8 cellular contexts compared by ENCODE assay signal in genomic region chr3:129440648-129441190, GRCh38. TPM values are rescaled to one million over a fixed set of nuclear protein-coding genes. Genes with fewer than 3 reads are reported as not detected.
A peak's percentile ranks its signal among the peaks of the same experiment; 100 is the strongest.
DNase-seq lines count a peak whose midpoint lies in the region; ATAC-seq, FAIRE-seq and TF ChIP-seq lines count a peak whose summit lies in the region.

No MANE protein-coding gene starts in this region.

- DNase-seq in HCT116 (ENCODE audit: low read depth, low spot score): no peak
- DNase-seq in K562 (ENCODE audit: extremely low read depth in 1 of 4, low spot score in 3 of 4): no peak
- no peak for DNase-seq in KG1 (lab: John Stamatoyannopoulos, UW)
- DNase-seq in hippocampal formation (lab: John Stamatoyannopoulos, UW): no peak
- no peak for DNase-seq in activated effector memory CD4-positive, alpha-beta T cell treated with anti-CD3 and anti-CD28 coated beads, Interleukin-2, amount 50 U/mL, for 16 hours

- no peak for FAIRE-seq in K562 (lab: Jason Lieb, UNC)

- H3K27me3 ChIP-seq in HCT116 (ENCODE audit: insufficient read depth, low read length) (no peaks in the 10 kb centered on the region), K562 (ENCODE audit: control insufficient read depth in 2 of 2, insufficient read depth in 2 of 2, low read length in 2 of 2) (no peaks in the 10 kb centered on the region)

- TF ChIP-seq EP300 in K562 (IDR thresholded peaks at IDR 0.05; ENCODE audit: low read length): no peak

- in situ Hi-C loops in K562 (cut with MboI): no loop called here

- RAD21 ChIA-PET in HCT116 (lab: Charles Lee; ENCODE audit: low non-redundant PET in 1 of 2, low total read pairs in 2 of 2, uncharacterized antibody in 2 of 2, unreplicated experiment in 2 of 2): no interaction called here

- H3K9me3 ChIP-seq in HCT116 (ENCODE audit: control insufficient read depth in 1 of 2, insufficient read depth in 1 of 2, low read depth in 1 of 2, low read length in 2 of 2) (no peaks in the 10 kb centered on the region), K562 (replicated peaks; ENCODE audit: control insufficient read depth, insufficient read depth, low read depth, low read length) (no peaks in the 10 kb centered on the region), mesodermal cell (ENCODE audit: control insufficient read depth, low read length) (no peaks in the 10 kb centered on the region)

- TSS peak; percentile 51 for BruUV-seq in HCT116 (replicated peaks; lab: Mats Ljungman, UMichigan)
- BruUV-seq in K562 (replicated peaks; lab: Mats Ljungman, UMichigan): TSS peak; percentile 59

- no peaks in the 10 kb centered on the region for H3K9me1 ChIP-seq in K562 (ENCODE audit: control insufficient read depth, insufficient read depth, low read length)

- peak overlapping the region; percentile 93 for H3K9ac ChIP-seq in HCT116 (ENCODE audit: low read length)
- peak overlapping the region; percentile 80 to 93 for H3K9ac ChIP-seq in K562 (ENCODE audit: insufficient read depth in 1 of 2, low read depth in 2 of 2, low read length in 2 of 2)

- POLR2A ChIA-PET in HCT116 (lab: Charles Lee): interaction anchor here (1.0 to 1.9 kb wide), 4 partner anchors 8 to 125 kb away, joined by 3 to 8 read pairs (median 4); a partner anchor contains a TSS
- POLR2A ChIA-PET in K562 (lab: Yijun Ruan, JAX): interaction anchor here (0.6 to 5.3 kb wide), 11 partner anchors 8 to 841 kb away, joined by 3 to 67 read pairs (median 4); partner anchors contain the start of gene EFCAB12

- intact Hi-C loops in HCT116 (cut with micrococcal nuclease): no loop called here
- intact Hi-C loops in K562 (cut with micrococcal nuclease): loop anchor here (5.0 to 10.0 kb wide), 2 partner anchors 42 to 1414 kb away; no protein-coding TSS in a partner anchor

- ATAC-seq in HCT116 (no peak), K562 (no peak), GM19351 (IDR thresholded peaks at IDR 0.05; ENCODE audit: unreplicated experiment) (no peak)

- H3K4me3 ChIP-seq in HCT116 (replicated peaks in 1 of 2; ENCODE audit: low read depth in 1 of 2, low read length in 2 of 2) (peak overlapping the region; percentile 90 to 99), K562 (peak overlapping the region; percentile 76), mesodermal cell (ENCODE audit: extremely low read depth, insufficient read depth, low read length, poor library complexity, severe bottlenecking) (peak overlapping the region; percentile 99)

- H3K9me2 ChIP-seq in HCT116 (ENCODE audit: insufficient read depth): no peaks in the 10 kb centered on the region

- H3K79me2 ChIP-seq in HCT116 (ENCODE audit: insufficient read depth, low read length): peaks cover 42% of the 10 kb centered on the region
- peaks cover 79% of the 10 kb centered on the region for H3K79me2 ChIP-seq in K562 (ENCODE audit: control insufficient read depth, insufficient read depth, low read length)

- TF ChIP-seq RAD21 in HCT116 (IDR thresholded peaks at IDR 0.05; ENCODE audit: low read depth) (no peak), K562 (CRISPR knock-in tag; conservative IDR thresholded peaks at IDR 0.05 in 1 of 2, IDR thresholded peaks at IDR 0.05 in 1 of 2) (no peak)

- H3K27ac ChIP-seq in 22Rv1 (peak overlapping the region; percentile 94), HCT116 (ENCODE audit: low read depth, low read length) (peak overlapping the region; percentile 85), K562 (ENCODE audit: extremely low read depth, low read depth, low read length) (peak overlapping the region; percentile 94), mesodermal cell (ENCODE audit: low read depth, low read length, severe bottlenecking) (peak overlapping the region; percentile 91)

- 1% methylated on average over 7 of the region's 7 CpGs for WGBS in K562 (ENCODE audit: insufficient coverage, low coverage, missing lambda C conversion rate)
- WGBS in mesodermal cell (ENCODE audit: insufficient coverage in 2 of 2), 2 experiments: 4 to 22% methylated on average over 1 to 5 of the region's 7 CpGs

- H4K20me1 ChIP-seq in HCT116 (ENCODE audit: insufficient read depth) (no peaks in the 10 kb centered on the region), K562 (replicated peaks; ENCODE audit: control insufficient read depth, insufficient read depth, low read length) (no peaks in the 10 kb centered on the region)

- H2AFZ ChIP-seq in HCT116 (ENCODE audit: low read depth, low read length, poor library complexity, severe bottlenecking): peak overlapping the region; percentile 6
- H2AFZ ChIP-seq in K562 (ENCODE audit: low read depth, low read length): peak overlapping the region; percentile 75

- H3K36me3 ChIP-seq in HCT116 (ENCODE audit: control insufficient read depth in 1 of 2, insufficient read depth in 2 of 2, low read length in 2 of 2) (peaks cover 14 to 16% of the 10 kb centered on the region in 2 experiments), K562 (ENCODE audit: control insufficient read depth, insufficient read depth, low read length) (peaks cover 24% of the 10 kb centered on the region; the same call in 2 of the 3 replicates), mesodermal cell (ENCODE audit: control insufficient read depth, insufficient read depth, low read length) (peaks cover 20% of the 10 kb centered on the region)

- peak overlapping the region; percentile 87 for H3K4me2 ChIP-seq in HCT116 (ENCODE audit: low read length)
- H3K4me2 ChIP-seq in K562 (ENCODE audit: insufficient read depth, low read length): peak overlapping the region; percentile 79

- TF ChIP-seq CTCF in 22Rv1 (IDR thresholded peaks at IDR 0.05) (no peak), HCT116 (IDR thresholded peaks at IDR 0.05 in 2 of 3, conservative IDR thresholded peaks at IDR 0.05 in 1 of 3; ENCODE audit: borderline replicate concordance in 1 of 3, insufficient read depth in 1 of 3, low read depth in 2 of 3, low read length in 2 of 3) (no peak), K562 (IDR thresholded peaks at IDR 0.05 in 2 of 3, conservative IDR thresholded peaks at IDR 0.05 in 1 of 3; ENCODE audit: insufficient read depth in 2 of 3, low read depth in 1 of 3, low read length in 3 of 3) (no peak)

- H3K4me1 ChIP-seq in HCT116 (ENCODE audit: control insufficient read depth in 1 of 2, insufficient read depth in 2 of 2, low read length in 2 of 2) (peaks cover 9 to 18% of the 10 kb centered on the region in 2 experiments; a peak in 3 of 4 replicates), K562 (replicated peaks in 1 of 2; ENCODE audit: control insufficient read depth in 2 of 2, insufficient read depth in 2 of 2, low read length in 2 of 2) (peaks cover 7 to 46% of the 10 kb centered on the region in 2 experiments), mesodermal cell (ENCODE audit: control insufficient read depth, insufficient read depth, low read length, poor library complexity, severe bottlenecking) (peaks cover 44% of the 10 kb centered on the region)

- CTCF ChIA-PET in HCT116 (lab: Charles Lee) (interaction anchor here (1.4 kb wide), 1 partner anchor 124 kb away, joined by 4 read pairs; a partner anchor contains a TSS), K562 (lab: Yijun Ruan, JAX; ENCODE audit: low intra/inter-chr PET ratio) (no interaction called here)

- TF ChIP-seq POLR2A in HCT116 (IDR thresholded peaks at IDR 0.05; ENCODE audit: borderline replicate concordance, extremely low read depth, insufficient read depth, insufficient read length) (no peak), K562 (conservative IDR thresholded peaks at IDR 0.05) (no peak)

RNA-seq across cellular contexts. Expression of gene IFT122, which starts 0.7 kb away (rescaled TPM):
- total RNA-seq in HCT116 (2021; ENCODE audit: unreplicated experiment): 21.4 TPM
- 16.6 and 18.2 TPM in 2 replicates for polyA plus RNA-seq in HCT116 (2012)
- total RNA-seq in K562 (2011; cell fraction: chromatin; rRNA removed; ENCODE audit: low replicate concordance): 118 and 123 TPM in 2 replicates
- total RNA-seq in K562 (2011; cell fraction: nucleolus; rRNA removed): 58.6 and 64.5 TPM in 2 replicates
- 64.7 and 77.3 TPM in 2 replicates for total RNA-seq in K562 (2011; cell fraction: nucleoplasm; rRNA removed)
- total RNA-seq in K562 (2014; rRNA removed): 7.0 and 8.8 TPM in 2 replicates
- 7.1 and 8.4 TPM in 2 replicates for total RNA-seq in K562 (2014; rRNA removed; fragmentation: Illumina TruSeq; extraction: Trizol)
- 7.7 and 8.2 TPM in 2 replicates for total RNA-seq in K562 (2015; rRNA removed; fragmentation: Illumina TruSeq; extraction: Trizol)
- total RNA-seq in K562 (2021): 11.1 and 12.9 TPM in 2 replicates
- 11.5 and 15.5 TPM in 2 replicates for polyA plus RNA-seq in K562 (2011; rRNA removed)
- 11.0 and 12.7 TPM in 2 replicates for polyA plus RNA-seq in K562 (2011; cell fraction: cytosol; rRNA removed)
- 45.8 and 67.6 TPM in 2 replicates for polyA plus RNA-seq in K562 (2011; cell fraction: nucleus; rRNA removed)
- 12.8 and 21.8 TPM in 2 replicates for polyA plus RNA-seq in K562 (2012)
- 8.4 and 9.0 TPM in 2 replicates for polyA plus RNA-seq in K562 (2014; fragmentation: Illumina TruSeq; extraction: Trizol)
- 1 to 10 TPM; 2.4 to 7.0 TPM for polyA plus RNA-seq in K562 (2014; fragmentation: Nextera tagmentation; extraction: Ambion mirVana)
- 9.6 and 11.1 TPM in 2 replicates for polyA plus RNA-seq in K562 (2014; rRNA removed)
- polyA minus RNA-seq in K562 (2011; rRNA and poly(A)+ RNA removed): 26.7 and 28.2 TPM in 2 replicates
- polyA minus RNA-seq in K562 (2011; cell fraction: cytosol; rRNA and poly(A)+ RNA removed): 7.8 and 15.9 TPM in 2 replicates
- 24.5 and 32.7 TPM in 2 replicates for polyA minus RNA-seq in K562 (2011; cell fraction: nucleus; rRNA and poly(A)+ RNA removed)
- 22.8 TPM for polyA plus RNA-seq in mesodermal cell (2013, experiment 1 of 2)
- polyA plus RNA-seq in mesodermal cell (2013, experiment 2 of 2): 18.8 TPM

RNA-seq across cellular contexts. Expression of gene MBD4, which starts 1.0 kb away (rescaled TPM):
- total RNA-seq in HCT116 (2021; ENCODE audit: unreplicated experiment) (15.7 TPM), K562 (2014; rRNA removed) (28.4 and 32.8 TPM in 2 replicates), K562 (2014; rRNA removed; fragmentation: Illumina TruSeq; extraction: Trizol) (41.7 and 49.6 TPM in 2 replicates), K562 (2015; rRNA removed; fragmentation: Illumina TruSeq; extraction: Trizol) (47.4 and 55.1 TPM in 2 replicates), K562 (2021) (36.3 and 37.9 TPM in 2 replicates)
- polyA plus RNA-seq in HCT116 (2012): 7.9 and 10.2 TPM in 2 replicates
- total RNA-seq in K562 (2011; cell fraction: chromatin; rRNA removed; ENCODE audit: low replicate concordance): 34.9 and 102 TPM in 2 replicates
- total RNA-seq in K562 (2011; cell fraction: nucleolus; rRNA removed): 20.8 and 23.4 TPM in 2 replicates
- 40.0 and 49.9 TPM in 2 replicates for total RNA-seq in K562 (2011; cell fraction: nucleoplasm; rRNA removed)
- polyA plus RNA-seq in K562 (2011; rRNA removed) (60.2 and 63.9 TPM in 2 replicates), K562 (2014; fragmentation: Illumina TruSeq; extraction: Trizol) (43.5 and 49.1 TPM in 2 replicates), K562 (2014; fragmentation: Nextera tagmentation; extraction: Ambion mirVana) (10 to 100 TPM; 13.3 to 16.6 TPM), K562 (2014; rRNA removed) (39.0 and 48.0 TPM in 2 replicates)
- polyA plus RNA-seq in K562 (2011; cell fraction: cytosol; rRNA removed): 13.2 and 24.9 TPM in 2 replicates
- 94.0 and 147 TPM in 2 replicates for polyA plus RNA-seq in K562 (2011; cell fraction: nucleus; rRNA removed)
- 27.5 and 38.7 TPM in 2 replicates for polyA plus RNA-seq in K562 (2012)
- 46.8 and 52.4 TPM in 2 replicates for polyA minus RNA-seq in K562 (2011; rRNA and poly(A)+ RNA removed)
- 12.2 and 21.6 TPM in 2 replicates for polyA minus RNA-seq in K562 (2011; cell fraction: cytosol; rRNA and poly(A)+ RNA removed)
- 42.0 and 96.6 TPM in 2 replicates for polyA minus RNA-seq in K562 (2011; cell fraction: nucleus; rRNA and poly(A)+ RNA removed)
- polyA plus RNA-seq in mesodermal cell (2013, experiment 1 of 2): 33.6 TPM
- polyA plus RNA-seq in mesodermal cell (2013, experiment 2 of 2): 31.9 TPM

RNA-seq across cellular contexts. Expression of gene EFCAB12, which starts 12.3 kb away (rescaled TPM):
- 0.42 TPM for total RNA-seq in HCT116 (2021; ENCODE audit: unreplicated experiment)
- polyA plus RNA-seq in HCT116 (2012): 0.30 and 0.41 TPM in 2 replicates
- 2.6 and 4.9 TPM in 2 replicates for total RNA-seq in K562 (2011; cell fraction: chromatin; rRNA removed; ENCODE audit: low replicate concordance)
- total RNA-seq in K562 (2011; cell fraction: nucleolus; rRNA removed): 1.3 and 1.5 TPM in 2 replicates
- 2.2 and 4.1 TPM in 2 replicates for total RNA-seq in K562 (2011; cell fraction: nucleoplasm; rRNA removed)
- total RNA-seq in K562 (2014; rRNA removed): 0.45 and 0.54 TPM in 2 replicates
- 0.29 and 0.44 TPM in 2 replicates for total RNA-seq in K562 (2014; rRNA removed; fragmentation: Illumina TruSeq; extraction: Trizol)
- total RNA-seq in K562 (2015; rRNA removed; fragmentation: Illumina TruSeq; extraction: Trizol): 0.72 and 0.76 TPM in 2 replicates
- 0.95 and 1.1 TPM in 2 replicates for total RNA-seq in K562 (2021)
- polyA plus RNA-seq in K562 (2011; rRNA removed): 0.56 and 0.57 TPM in 2 replicates
- 0.31 and 0.46 TPM in 2 replicates for polyA plus RNA-seq in K562 (2011; cell fraction: cytosol; rRNA removed)
- polyA plus RNA-seq in K562 (2011; cell fraction: nucleus; rRNA removed): 2.7 and 8.5 TPM in 2 replicates
- polyA plus RNA-seq in K562 (2012): 1.3 and 1.5 TPM in 2 replicates
- polyA plus RNA-seq in K562 (2014; fragmentation: Illumina TruSeq; extraction: Trizol): 0.76 and 0.95 TPM in 2 replicates
- polyA plus RNA-seq in K562 (2014; fragmentation: Nextera tagmentation; extraction: Ambion mirVana): under 1 TPM in 1 of 2 experiments, not detected in 1; 0.08 TPM
- 0.56 and 0.69 TPM in 2 replicates for polyA plus RNA-seq in K562 (2014; rRNA removed)
- 0.46 and 0.93 TPM in 2 replicates for polyA minus RNA-seq in K562 (2011; rRNA and poly(A)+ RNA removed)
- not detected in 2 replicates for polyA minus RNA-seq in K562 (2011; cell fraction: cytosol; rRNA and poly(A)+ RNA removed)
- 1.4 and 1.5 TPM in 2 replicates for polyA minus RNA-seq in K562 (2011; cell fraction: nucleus; rRNA and poly(A)+ RNA removed)
- 0.41 TPM for polyA plus RNA-seq in mesodermal cell (2013, experiment 1 of 2)
- polyA plus RNA-seq in mesodermal cell (2013, experiment 2 of 2): 0.51 TPM
